8 cellular contexts compared by ENCODE assay signal in genomic region chr4:118279920-118280432, GRCh38.
DNase-seq lines count a peak whose midpoint lies in the region; ATAC-seq, FAIRE-seq and TF ChIP-seq lines count a peak whose summit lies in the region.

No MANE protein-coding gene starts in this region.

- peak overlapping the region; percentile 98 for H3K4me3 Mint-ChIP-seq in activated naive CD8-positive, alpha-beta T cell treated with anti-CD3 and anti-CD28 coated beads, Interleukin-2, amount 50 U/mL, for 24 hours

- no peaks in the 10 kb centered on the region for H3K9me3 Mint-ChIP-seq in activated naive CD8-positive, alpha-beta T cell treated with anti-CD3 and anti-CD28 coated beads, Interleukin-2, amount 50 U/mL, for 24 hours

- peak overlapping the region; percentile 77 for H3K4me2 ChIP-seq in HepG2 (ENCODE audit: low read depth, low read length)

- no peak overlapping the region for H2AFZ ChIP-seq in HepG2 (ENCODE audit: low read length)

- no TSS peak for BruUV-seq in HepG2 (replicated peaks; lab: Mats Ljungman, UMichigan)

- no peak for TF ChIP-seq RAD21 in HepG2 (CRISPR knock-in tag; IDR thresholded peaks at IDR 0.05)

- POLR2A ChIA-PET in HepG2 (lab: Yijun Ruan, JAX) = no interaction called here

- H3K27me3 Mint-ChIP-seq in activated naive CD8-positive, alpha-beta T cell treated with anti-CD3 and anti-CD28 coated beads, Interleukin-2, amount 50 U/mL, for 24 hours = peaks cover 4% of the 10 kb centered on the region

- H3K36me3 Mint-ChIP-seq in activated naive CD8-positive, alpha-beta T cell treated with anti-CD3 and anti-CD28 coated beads, Interleukin-2, amount 50 U/mL, for 24 hours (ENCODE audit: low read depth) = peaks cover 41% of the 10 kb centered on the region

- H3K79me2 ChIP-seq in HepG2 (ENCODE audit: insufficient read depth, low read length) = peaks cover 19% of the 10 kb centered on the region

- TF ChIP-seq EP300 in HepG2 (IDR thresholded peaks at IDR 0.05; ENCODE audit: low read depth in 2 of 2, low read length in 2 of 2) (no peak), HepG2 (CRISPR knock-in tag; IDR thresholded peaks at IDR 0.05; ENCODE audit: borderline replicate concordance) (no peak)

- H3K27ac Mint-ChIP-seq in activated naive CD8-positive, alpha-beta T cell treated with anti-CD3 and anti-CD28 coated beads, Interleukin-2, amount 50 U/mL, for 24 hours = peak overlapping the region; percentile 100

- H3K4me1 ChIP-seq in left ventricle myocardium inferior (peaks cover 47% of the 10 kb centered on the region), HepG2 (ENCODE audit: insufficient read depth, low read length) (peaks cover 44% of the 10 kb centered on the region), vagina (peaks cover 27% of the 10 kb centered on the region)

- TF ChIP-seq CTCF in left ventricle myocardium inferior (IDR thresholded peaks at IDR 0.05; ENCODE audit: borderline replicate concordance) (no peak), HepG2 (CRISPR knock-in tag; IDR thresholded peaks at IDR 0.05) (no peak), vagina (IDR thresholded peaks at IDR 0.05) (no peak)

- H3K4me1 Mint-ChIP-seq in activated naive CD8-positive, alpha-beta T cell treated with anti-CD3 and anti-CD28 coated beads, Interleukin-2, amount 50 U/mL, for 24 hours = peaks cover 49% of the 10 kb centered on the region

- H3K9me3 ChIP-seq in left ventricle myocardium inferior (replicated peaks) (no peaks in the 10 kb centered on the region), HepG2 (ENCODE audit: low read length) (no peaks in the 10 kb centered on the region), vagina (no peaks in the 10 kb centered on the region)

- FAIRE-seq in HepG2 (lab: Jason Lieb, UNC) = no peak

- H4K20me1 ChIP-seq in HepG2 (ENCODE audit: insufficient read depth, low read length) = peaks cover 20% of the 10 kb centered on the region

- H3K36me3 ChIP-seq in left ventricle myocardium inferior (no peaks in the 10 kb centered on the region), HepG2 (replicated peaks in 1 of 2; ENCODE audit: control insufficient read depth in 1 of 2, insufficient read depth in 2 of 2, low read length in 2 of 2) (peaks cover 1 to 2% of the 10 kb centered on the region in 2 experiments; a peak in 1 of 5 replicates), vagina (no peaks in the 10 kb centered on the region)

- H3K9ac ChIP-seq in HepG2 (ENCODE audit: insufficient read depth, low read depth, low read length) = peak overlapping the region; percentile 99

- DNase-seq in left ventricle myocardium inferior (no peak), left cardiac atrium (no peak), HepG2 (ENCODE audit: low spot score) (no peak), vagina (ENCODE audit: extremely low spot score in 2 of 2) (no peak), NCI-H2171 (lab: John Stamatoyannopoulos, UW) (no peak), GDM1 (lab: John Stamatoyannopoulos, UW) (no peak)
- no peak for DNase-seq in activated naive CD8-positive, alpha-beta T cell treated with anti-CD3 and anti-CD28 coated beads, Interleukin-2, amount 50 U/mL, for 24 hours

- 10% methylated on average over 2 of the region's 2 CpGs for WGBS in HepG2 (ENCODE audit: low lambda C conversion rate)

- peak overlapping the region; percentile 91 for H3K27ac ChIP-seq in left ventricle myocardium inferior (replicated peaks)
- peak overlapping the region; percentile 95 for H3K27ac ChIP-seq in HepG2 (ENCODE audit: extremely low read length, insufficient read depth, low read length)
- peak overlapping the region; percentile 95 for H3K27ac ChIP-seq in vagina

- TF ChIP-seq POLR2A in HepG2 (IDR thresholded peaks at IDR 0.05; ENCODE audit: insufficient read depth in 1 of 2, low read depth in 2 of 2, low read length in 2 of 2) = peak in 1 of 2 experiments; percentile 15; a peak in 1 of 4 replicates
- TF ChIP-seq POLR2A in vagina (IDR thresholded peaks at IDR 0.05) = no peak

- in situ Hi-C loops in HepG2 (cut with HindIII; ENCODE audit: extremely low pct_ligation_motif_present, low pct_unique_long_range_greater_than_20kb) = loop anchor here (10.0 kb wide), 1 partner anchor 205 kb away; no protein-coding TSS in a partner anchor

- H3K4me3 ChIP-seq in left ventricle myocardium inferior = peak overlapping the region; percentile 74
- peak overlapping the region; percentile 87 to 92 (median 87) for H3K4me3 ChIP-seq in HepG2 (replicated peaks in 1 of 3; ENCODE audit: insufficient read depth in 1 of 3, low read depth in 2 of 3, low read length in 3 of 3)
- peak overlapping the region; percentile 73 to 87 for H3K4me3 ChIP-seq in vagina

- ATAC-seq in left cardiac atrium (no peak), HepG2 (no peak), GM21381 (IDR thresholded peaks at IDR 0.05; ENCODE audit: unreplicated experiment) (no peak)
- ATAC-seq in activated naive CD8-positive, alpha-beta T cell treated with anti-CD3 and anti-CD28 coated beads, Interleukin-2, amount 50 U/mL, for 24 hours = no peak

- CTCF ChIA-PET in HepG2 (lab: Yijun Ruan, JAX; ENCODE audit: low intra/inter-chr PET ratio, low total read pairs) = interaction anchor here (1.0 kb wide), 1 partner anchor 73 kb away, joined by 3 read pairs; the partner anchor contains the start of gene PRSS12

- H3K27me3 ChIP-seq in left ventricle myocardium inferior (ENCODE audit: low read depth) = no peaks in the 10 kb centered on the region
- no peaks in the 10 kb centered on the region; a peak in 1 of 5 replicates for H3K27me3 ChIP-seq in HepG2 (ENCODE audit: control insufficient read depth in 1 of 2, insufficient read depth in 2 of 2, low read length in 2 of 2)
- no peaks in the 10 kb centered on the region for H3K27me3 ChIP-seq in vagina

- intact Hi-C loops in left ventricle myocardium inferior (cut with micrococcal nuclease) (no loop called here), left cardiac atrium (cut with DNase I) (no loop called here), HepG2 (cut with micrococcal nuclease; ENCODE audit: unreplicated experiment) (loop anchor here (5.0 kb wide), 1 partner anchor 407 kb away; the partner anchor contains the start of gene METTL14), vagina (cut with DNase I) (no loop called here)

TF ChIP-seq in HepG2, 621 proteins besides CTCF, POLR2A, EP300 and RAD21 (continues in another document):
- TF ChIP-seq NFIC (IDR thresholded peaks at IDR 0.05; ENCODE audit: low read length) (peak; percentile 18; the same call in 1 of the 2 replicates), RBFOX2 (IDR thresholded peaks at IDR 0.05; ENCODE audit: low read depth, low read length) (peak; percentile 55), STAT5B (CRISPR knock-in tag; IDR thresholded peaks at IDR 0.05) (no peak), FOXP4 (CRISPR knock-in tag; IDR thresholded peaks at IDR 0.05) (no peak), HNRNPL (IDR thresholded peaks at IDR 0.05; ENCODE audit: low read depth, low read length) (0 out of 2 replicates have a peak, but pooled peaks have one; percentile 13), KDM5B (CRISPR knock-in tag; IDR thresholded peaks at IDR 0.05; ENCODE audit: borderline replicate concordance) (no peak), CBX2 (IDR thresholded peaks at IDR 0.05; ENCODE audit: low read depth, low read length) (no peak), CBX2 (CRISPR knock-in tag; IDR thresholded peaks at IDR 0.05; ENCODE audit: low read depth) (no peak), ZC3H4 (CRISPR knock-in tag; IDR thresholded peaks at IDR 0.05; ENCODE audit: borderline replicate concordance) (peak; percentile 54; the same call in 1 of the 2 replicates), FOXO1 (CRISPR knock-in tag; IDR thresholded peaks at IDR 0.05) (no peak), SMARCC2 (IDR thresholded peaks at IDR 0.05) (no peak), ZGPAT (CRISPR knock-in tag; IDR thresholded peaks at IDR 0.05) (no peak), KAT7 (CRISPR knock-in tag; IDR thresholded peaks at IDR 0.05; ENCODE audit: borderline replicate concordance) (no peak), CCAR2 (optimal IDR thresholded peaks at IDR 0.05; ENCODE audit: low read depth, low read length) (no peak), GFI1 (CRISPR knock-in tag; IDR thresholded peaks at IDR 0.05; ENCODE audit: borderline replicate concordance) (no peak), ZNF572 (CRISPR knock-in tag; IDR thresholded peaks at IDR 0.05) (no peak), ELK4 (CRISPR knock-in tag; IDR thresholded peaks at IDR 0.05; ENCODE audit: borderline replicate concordance) (no peak)
